8 cellular contexts compared by ENCODE assay signal in genomic region chr4:72567821-72568620, GRCh38. TPM values are rescaled to one million over a fixed set of nuclear protein-coding genes. Genes with fewer than 3 reads are reported as not detected.
A peak's percentile ranks its signal among the peaks of the same experiment; 100 is the strongest.
DNase-seq lines count a peak whose midpoint lies in the region; ATAC-seq, FAIRE-seq and TF ChIP-seq lines count a peak whose summit lies in the region.

No MANE protein-coding gene starts in this region.

- H3K4me3 Mint-ChIP-seq in T-cell = peak overlapping the region; percentile 43 to 86 (median 57)

- H3K9me3 ChIP-seq in endothelial cell of umbilical vein (replicated peaks; ENCODE audit: control insufficient read depth, insufficient read depth, low read length) = no peaks in the 10 kb centered on the region
- no peaks in the 10 kb centered on the region for H3K9me3 ChIP-seq in lung (ENCODE audit: control insufficient read depth in 2 of 2, insufficient read depth in 1 of 2, low read length in 1 of 2)

- H3K27me3 ChIP-seq in endothelial cell of umbilical vein (ENCODE audit: control insufficient read depth in 2 of 2, insufficient read depth in 2 of 2, low read length in 2 of 2) (no peaks in the 10 kb centered on the region), lung (ENCODE audit: control insufficient read depth, insufficient read depth) (no peaks in the 10 kb centered on the region)

- peak; percentile 55 for FAIRE-seq in endothelial cell of umbilical vein (lab: Jason Lieb, UNC)

- POLR2A ChIA-PET in T-cell (lab: Charles Lee) (no interaction called here), endothelial cell of umbilical vein (lab: Charles Lee) (interaction anchor here (0.6 kb wide), 1 partner anchor 37 kb away, joined by 3 read pairs; no protein-coding TSS in a partner anchor)

- H3K4me3 ChIP-seq in endothelial cell of umbilical vein (replicated peaks in 1 of 3; ENCODE audit: insufficient read depth in 1 of 3, low read depth in 1 of 3, low read length in 3 of 3) (peak overlapping the region; percentile 74 to 91 (median 86)), lung (peak overlapping the region; percentile 27)

- no peaks in the 10 kb centered on the region for H4K20me1 ChIP-seq in endothelial cell of umbilical vein (replicated peaks; ENCODE audit: control insufficient read depth, extremely low read depth, insufficient read depth, low read length)

- no TSS peak for BruUV-seq in endothelial cell of umbilical vein (replicated peaks; lab: Mats Ljungman, UMichigan)

- peak; percentile 19 to 23 for TF ChIP-seq CTCF in endothelial cell of umbilical vein (IDR thresholded peaks at IDR 0.05; ENCODE audit: extremely low read depth in 1 of 2, insufficient read depth in 1 of 2, low read depth in 1 of 2, low read length in 2 of 2)
- no peak for TF ChIP-seq CTCF in lung (IDR thresholded peaks at IDR 0.05; ENCODE audit: control extremely low read depth, extremely low read depth)

- H3K79me2 ChIP-seq in endothelial cell of umbilical vein (ENCODE audit: control insufficient read depth, insufficient read depth, low read length) = no peaks in the 10 kb centered on the region

- H3K27ac ChIP-seq in endothelial cell of umbilical vein (ENCODE audit: insufficient read depth, low read depth, low read length) (peak overlapping the region; percentile 16), lung (ENCODE audit: low read depth in 1 of 2, low read length in 1 of 2) (peak overlapping the region; percentile 59 to 85), substantia nigra (ENCODE audit: low read depth, low read length, poor library complexity, severe bottlenecking) (no peak overlapping the region)

- peaks cover 24% of the 10 kb centered on the region for H3K4me1 ChIP-seq in endothelial cell of umbilical vein (ENCODE audit: control insufficient read depth, extremely low read depth, insufficient read depth, low read length)
- peaks cover 0 to 3% of the 10 kb centered on the region in 2 donors for H3K4me1 ChIP-seq in lung (ENCODE audit: control insufficient read depth in 2 of 2, insufficient read depth in 2 of 2, low read length in 2 of 2)

- H3K36me3 ChIP-seq in endothelial cell of umbilical vein (ENCODE audit: control insufficient read depth in 2 of 2, extremely low read depth in 1 of 2, insufficient read depth in 2 of 2, low read length in 2 of 2) = no peaks in the 10 kb centered on the region
- no peaks in the 10 kb centered on the region for H3K36me3 ChIP-seq in lung (ENCODE audit: control insufficient read depth in 2 of 2, insufficient read depth in 2 of 2, low read length in 2 of 2)

- no peaks in the 10 kb centered on the region for H3K9me3 Mint-ChIP-seq in T-cell

- H3K9ac ChIP-seq in endothelial cell of umbilical vein (replicated peaks; ENCODE audit: extremely low read depth, insufficient read depth, low read length) = peak overlapping the region; percentile 62

- whole genome bisulfite sequencing in lung, 2 donors = 1% methylated on average over 40 of the region's 40 CpGs

- dilution Hi-C loops in endothelial cell of umbilical vein (cut with MboI; ENCODE audit: extremely low pct_ligation_motif_present, low sequenced_read_pairs) = no loop called here

- no peaks in the 10 kb centered on the region for H3K36me3 Mint-ChIP-seq in T-cell

- ATAC-seq in T-cell (replicated peaks in 1 of 4) (peak in 1 of 4 experiments; percentile 38), lung (ENCODE audit: insufficient read depth, low FRiP score) (peak; percentile 79)

- CTCF ChIA-PET in T-cell (lab: Charles Lee) = no interaction called here
- CTCF ChIA-PET in endothelial cell of umbilical vein (lab: Charles Lee) = interaction anchor here (1.0 to 2.4 kb wide), 12 partner anchors 9 to 691 kb away, joined by 3 to 13 read pairs (median 4); partner anchors contain the start of gene ANKRD17

- H3K9me1 ChIP-seq in endothelial cell of umbilical vein (replicated peaks; ENCODE audit: control insufficient read depth, extremely low read depth, insufficient read depth, low read length) = no peaks in the 10 kb centered on the region

- DNase-seq in stimulated activated CD4-positive, alpha-beta T cell treated with anti-CD3 and anti-CD28 coated beads, Interleukin-15, amount 100 ng/mL, for 24 hours = peak; percentile 46
- no peak for DNase-seq in stimulated activated CD4-positive, alpha-beta T cell treated with anti-CD3 and anti-CD28 coated beads, Interleukin-2, amount 100 ng/mL, for 48 hours
- DNase-seq in HS-5 (ENCODE audit: low read depth) (peak; percentile 32), T-cell (peak in 2 of 34 experiments; percentile 2 to 8), endothelial cell of umbilical vein (ENCODE audit: low read depth, low spot score) (peak; percentile 54), lung (ENCODE audit: low spot score) (peak; percentile 81), substantia nigra (lab: John Stamatoyannopoulos, UW) (peak in 37 of 49 donors; percentile 1 to 62 (median 21))
- DNase-seq in NK-92 treated with Interleukin-12 subunit alpha and Interleukin-12 subunit beta, amount 100 ng/mL, for 24 hours (lab: John Stamatoyannopoulos, UW) = no peak

- intact Hi-C loops in endothelial cell of umbilical vein (cut with micrococcal nuclease) = loop anchor here (10.0 kb wide), 2 partner anchors 243 to 407 kb away; no protein-coding TSS in a partner anchor

- peak overlapping the region in 1 of 2 donors; percentile 43 for H3K27ac Mint-ChIP-seq in T-cell

- peak overlapping the region; percentile 100 for H3K4me2 ChIP-seq in endothelial cell of umbilical vein (ENCODE audit: insufficient read depth, low read length)

- peaks cover 54 to 55% of the 10 kb centered on the region in 2 donors for H3K27me3 Mint-ChIP-seq in T-cell

- H3K4me1 Mint-ChIP-seq in T-cell = peaks cover 20 to 27% (median 23%) of the 10 kb centered on the region in 3 donors

- peak overlapping the region; percentile 99 for H2AFZ ChIP-seq in endothelial cell of umbilical vein (ENCODE audit: low read depth, low read length)

- TF ChIP-seq POLR2A in endothelial cell of umbilical vein (IDR thresholded peaks at IDR 0.05; ENCODE audit: low read depth, low read length) = no peak

TF ChIP-seq in endothelial cell of umbilical vein, 7 proteins besides CTCF, POLR2A, EP300 and RAD21:
- TF ChIP-seq, protein P1, sequence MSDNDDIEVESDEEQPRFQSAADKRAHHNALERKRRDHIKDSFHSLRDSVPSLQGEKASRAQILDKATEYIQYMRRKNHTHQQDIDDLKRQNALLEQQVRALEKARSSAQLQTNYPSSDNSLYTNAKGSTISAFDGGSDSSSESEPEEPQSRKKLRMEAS (IDR thresholded peaks at IDR 0.05; ENCODE audit: insufficient read depth, insufficient read length) = no peak
- TF ChIP-seq MYC (IDR thresholded peaks at IDR 0.05; ENCODE audit: low read depth, low read length) = no peak
- no peak for TF ChIP-seq GATA2 (IDR thresholded peaks at IDR 0.05; ENCODE audit: insufficient read depth, insufficient read length, low read depth, low read length)
- TF ChIP-seq FOS (IDR thresholded peaks at IDR 0.05; ENCODE audit: borderline replicate concordance, insufficient read depth, low read length) = no peak
- TF ChIP-seq POLR2AphosphoS5 (IDR thresholded peaks at IDR 0.05; ENCODE audit: insufficient read depth, low read depth, low read length) = no peak
- no peak for TF ChIP-seq JUN (IDR thresholded peaks at IDR 0.05; ENCODE audit: borderline replicate concordance, insufficient read depth, insufficient read length, low read depth)
- no peak for TF ChIP-seq EZH2 (IDR thresholded peaks at IDR 0.05; ENCODE audit: borderline replicate concordance, low read depth, low read length, severe bottlenecking)

RNA-seq across cellular contexts. Expression of gene ADAMTS3, which starts 1.0 kb away (rescaled TPM):
- total RNA-seq in T-cell (not detected), endothelial cell of umbilical vein (1.3 and 1.5 TPM in 2 replicates), lung (10 to 100 TPM in 1 of 2 donors, 1 to 10 TPM in 1; 2.9 to 12.9 TPM)
- polyA plus RNA-seq in endothelial cell of umbilical vein (0.24 and 0.37 TPM in 2 replicates), lung (1 to 10 TPM; 1.1 to 1.2 TPM)
- polyA plus RNA-seq in endothelial cell of umbilical vein (2011; cell fraction: cytosol; rRNA removed) = 0.27 and 0.28 TPM in 2 replicates
- polyA plus RNA-seq in endothelial cell of umbilical vein (2011; cell fraction: nucleus; rRNA removed) = 0.78 and 0.84 TPM in 2 replicates
- polyA plus RNA-seq in endothelial cell of umbilical vein (2012) = 0.25 and 0.27 TPM in 2 replicates
- polyA minus RNA-seq in endothelial cell of umbilical vein = 1.3 and 2.6 TPM in 2 replicates
- not detected for polyA minus RNA-seq in endothelial cell of umbilical vein (2011; cell fraction: cytosol; rRNA and poly(A)+ RNA removed)
- polyA minus RNA-seq in endothelial cell of umbilical vein (2011; cell fraction: nucleus; rRNA and poly(A)+ RNA removed) = 2.6 and 3.9 TPM in 2 replicates

Comparison
In these comparisons a context has a peak if more than half of its experiments do, and no peak if none do; other contexts are left out.
1. DNase-seq: peak in stimulated activated CD4-positive, alpha-beta T cell treated with anti-CD3 and anti-CD28 coated beads, Interleukin-15, amount 100 ng/mL, for 24 hours (single experiment), HS-5 (single experiment), endothelial cell of umbilical vein (single experiment), lung (single experiment) and substantia nigra (37 of 49); none in stimulated activated CD4-positive, alpha-beta T cell treated with anti-CD3 and anti-CD28 coated beads, Interleukin-2, amount 100 ng/mL, for 48 hours (0 of 2) and NK-92 treated with Interleukin-12 subunit alpha and Interleukin-12 subunit beta, amount 100 ng/mL, for 24 hours (single experiment).